In genomic region chr18:657311-657997, GRCh38 we compare ENCODE assay signal across 9 cellular contexts. TPM values are rescaled to one million over a fixed set of nuclear protein-coding genes. Genes with fewer than 3 reads are reported as not detected.
DNase-seq lines count a peak whose midpoint lies in the region; ATAC-seq, FAIRE-seq and TF ChIP-seq lines count a peak whose summit lies in the region.
"Had no signal": no experiment of that assay in that cellular context is flagged by ENCODE, and none has a peak within 500 bp of the region (broad histone marks: within the 10 kb centered on the region; RNA-seq: fewer than 3 reads in every experiment).

Gene TYMS (plus strand): TSS chr18:657653. CDS start chr18:657743, 90 bp downstream.

- peak within 1 kb of the TSS; percentile 99 for H3K9ac ChIP-seq in mesendoderm (ENCODE audit: low read length)

- peak within 1 kb of the TSS; percentile 99 for H3K56ac ChIP-seq in mesendoderm (ENCODE audit: low read length)

- no peaks in the 10 kb centered on the region for H3K9me3 ChIP-seq in CD8-positive, alpha-beta memory T cell (ENCODE audit: low read length)
- H3K9me3 ChIP-seq in effector memory CD4-positive, alpha-beta T cell (ENCODE audit: control insufficient read depth, low read length), result no peaks in the 10 kb centered on the region

- H3K36me3 Mint-ChIP-seq in CD8-positive, alpha-beta memory T cell, result peaks cover 0 to 8% (median 0%) of the 10 kb centered on the region in 3 donors

- peak within 1 kb of the TSS; percentile 86 to 95 (median 89) for H3K4me3 Mint-ChIP-seq in CD8-positive, alpha-beta memory T cell

- H3K27me3 ChIP-seq in CD8-positive, alpha-beta memory T cell (ENCODE audit: insufficient read depth, low read length, poor library complexity, severe bottlenecking), result peaks cover 6% of the 10 kb centered on the region
- no peaks in the 10 kb centered on the region for H3K27me3 ChIP-seq in effector memory CD4-positive, alpha-beta T cell (replicated peaks; ENCODE audit: control insufficient read depth, insufficient read depth, low read length, poor library complexity, severe bottlenecking)
- no peaks in the 10 kb centered on the region for H3K27me3 ChIP-seq in mesendoderm (ENCODE audit: insufficient read depth, low read length, poor library complexity)

- no peak within 1 kb of the TSS for H4K5ac ChIP-seq in mesendoderm (ENCODE audit: low read length)

- H3K27ac ChIP-seq in CD8-positive, alpha-beta memory T cell (ENCODE audit: low read depth, low read length), result peak within 1 kb of the TSS; percentile 71
- H3K27ac ChIP-seq in VCaP (peak within 1 kb of the TSS; percentile 83), mesendoderm (ENCODE audit: low read depth, low read length) (peak within 1 kb of the TSS; percentile 98)
- no peak within 1 kb of the TSS for H3K27ac ChIP-seq in effector memory CD4-positive, alpha-beta T cell (ENCODE audit: insufficient read depth, low read length, poor library complexity, severe bottlenecking)

- H4K8ac ChIP-seq in mesendoderm (ENCODE audit: low read depth, low read length), result no peak within 1 kb of the TSS

- peak in 3 of 5 donors; percentile 6 to 30 (median 26) for DNase-seq in CD8-positive, alpha-beta memory T cell
- DNase-seq in GM19239 (ENCODE audit: insufficient read length, low spot score) (peak; percentile 40), NCI-H2196 (lab: John Stamatoyannopoulos, UW; ENCODE audit: unreplicated experiment) (peak; percentile 87), mesendoderm (peak; percentile 83), stromal cell of bone marrow (ENCODE audit: low read depth) (peak; percentile 7)
- DNase-seq in effector memory CD4-positive, alpha-beta T cell, result no peak

- peaks cover 11 to 19% (median 12%) of the 10 kb centered on the region in 3 donors for H3K4me1 Mint-ChIP-seq in CD8-positive, alpha-beta memory T cell

- H3K27me3 Mint-ChIP-seq in CD8-positive, alpha-beta memory T cell, result peaks cover 30 to 48% of the 10 kb centered on the region in 2 donors

- H2BK15ac ChIP-seq in mesendoderm (replicated peaks; ENCODE audit: low read depth), result no peak within 1 kb of the TSS

- POLR2A ChIA-PET in CD8-positive, alpha-beta memory T cell (lab: Charles Lee), result interaction anchor here (1.2 kb wide), 1 partner anchor 12 kb away, joined by 3 read pairs; no protein-coding TSS in a partner anchor

- peak; percentile 79 for FAIRE-seq in GM19239 (lab: Jason Lieb, UNC)
- FAIRE-seq: endometrium had no signal

- no peaks in the 10 kb centered on the region for H3K36me3 ChIP-seq in CD8-positive, alpha-beta memory T cell (ENCODE audit: insufficient read depth, low read length)
- H3K36me3 ChIP-seq in effector memory CD4-positive, alpha-beta T cell (ENCODE audit: control insufficient read depth, insufficient read depth, low read length), result no peaks in the 10 kb centered on the region
- peaks cover 9% of the 10 kb centered on the region for H3K36me3 ChIP-seq in mesendoderm (ENCODE audit: control insufficient read depth, insufficient read depth, low read length)

- H3K4me3 ChIP-seq in CD8-positive, alpha-beta memory T cell (ENCODE audit: low read length), result peak within 1 kb of the TSS; percentile 68
- H3K4me3 ChIP-seq in effector memory CD4-positive, alpha-beta T cell (ENCODE audit: insufficient read depth, low read depth, low read length, poor library complexity, severe bottlenecking), result peak within 1 kb of the TSS; percentile 82
- H3K4me3 ChIP-seq in mesendoderm (ENCODE audit: low read length), result peak within 1 kb of the TSS; percentile 91

- peak within 1 kb of the TSS; percentile 71 for H3K4me2 ChIP-seq in mesendoderm (ENCODE audit: low read length)

- H3K79me1 ChIP-seq in mesendoderm (ENCODE audit: low read length), result peaks cover 16% of the 10 kb centered on the region

- CTCF ChIA-PET in CD8-positive, alpha-beta memory T cell (lab: Charles Lee), result interaction anchor here (1.0 kb wide), 1 partner anchor 43 kb away, joined by 3 read pairs; no protein-coding TSS in a partner anchor

- no peak within 1 kb of the TSS for H2AK5ac ChIP-seq in mesendoderm (ENCODE audit: low read length)

- H3K23ac ChIP-seq in mesendoderm (ENCODE audit: low read length), result peak within 1 kb of the TSS; percentile 89

- peak; percentile 25 for TF ChIP-seq CTCF in VCaP (conservative IDR thresholded peaks at IDR 0.05)

- ATAC-seq in HG03354 (IDR thresholded peaks at IDR 0.05; ENCODE audit: poor library complexity, severe bottlenecking, unreplicated experiment), result peak; percentile 56

- H3K18ac ChIP-seq in mesendoderm (ENCODE audit: low read length), result peak within 1 kb of the TSS; percentile 82

- H3K4ac ChIP-seq in mesendoderm (ENCODE audit: low read depth, low read length), result peak within 1 kb of the TSS; percentile 92

- peak within 1 kb of the TSS in 5 of 8 donors; percentile 4 to 84 (median 76) for H3K27ac Mint-ChIP-seq in CD8-positive, alpha-beta memory T cell

- no peak within 1 kb of the TSS for H2BK120ac ChIP-seq in mesendoderm (ENCODE audit: low read depth, low read length)

- H3K79me2 ChIP-seq in mesendoderm (ENCODE audit: control insufficient read depth, insufficient read depth, low read length), result peaks cover 21% of the 10 kb centered on the region

- WGBS in mesendoderm (ENCODE audit: extremely low coverage, insufficient coverage, low lambda C conversion rate), result no CpG with 5 or more reads among the region's 79 CpGs

- peak within 1 kb of the TSS; percentile 90 for H2BK5ac ChIP-seq in mesendoderm (ENCODE audit: low read length)

- peaks cover 4% of the 10 kb centered on the region for H3K4me1 ChIP-seq in CD8-positive, alpha-beta memory T cell (ENCODE audit: insufficient read depth, low read length)
- H3K4me1 ChIP-seq in effector memory CD4-positive, alpha-beta T cell (ENCODE audit: control insufficient read depth, insufficient read depth, low read length, poor library complexity, severe bottlenecking), result peaks cover 10% of the 10 kb centered on the region
- H3K4me1 ChIP-seq in mesendoderm (ENCODE audit: control insufficient read depth, low read depth, low read length), result peaks cover 2% of the 10 kb centered on the region

- peaks cover 0 to 8% (median 6%) of the 10 kb centered on the region in 5 donors for H3K9me3 Mint-ChIP-seq in CD8-positive, alpha-beta memory T cell

RNA-seq across cellular contexts. Expression of gene TYMS, which starts in this region (rescaled TPM):
- total RNA-seq in CD8-positive, alpha-beta memory T cell, result 100 to 1,000 TPM; 297 to 307 TPM
- 2.6 TPM for polyA plus RNA-seq in CD8-positive, alpha-beta memory T cell
- polyA plus RNA-seq in mesendoderm (2013, experiment 1 of 2), result 71.2 TPM
- 72.4 TPM for polyA plus RNA-seq in mesendoderm (2013, experiment 2 of 2)

Comparison
In these comparisons a context has a peak if more than half of its experiments do, and no peak if none do; other contexts are left out.
1. DNase-seq: peak in CD8-positive, alpha-beta memory T cell (3 of 5), GM19239 (single experiment), NCI-H2196 (single experiment), mesendoderm (single experiment) and stromal cell of bone marrow (single experiment); none in effector memory CD4-positive, alpha-beta T cell (0 of 3).
2. Peak in every context shown above with its lines, with median percentiles within 50 percentile points of each other: H3K4me3 ChIP-seq.